Comparison of ENCODE assay signal across 1 cellular context in the genomic region with DNA sequence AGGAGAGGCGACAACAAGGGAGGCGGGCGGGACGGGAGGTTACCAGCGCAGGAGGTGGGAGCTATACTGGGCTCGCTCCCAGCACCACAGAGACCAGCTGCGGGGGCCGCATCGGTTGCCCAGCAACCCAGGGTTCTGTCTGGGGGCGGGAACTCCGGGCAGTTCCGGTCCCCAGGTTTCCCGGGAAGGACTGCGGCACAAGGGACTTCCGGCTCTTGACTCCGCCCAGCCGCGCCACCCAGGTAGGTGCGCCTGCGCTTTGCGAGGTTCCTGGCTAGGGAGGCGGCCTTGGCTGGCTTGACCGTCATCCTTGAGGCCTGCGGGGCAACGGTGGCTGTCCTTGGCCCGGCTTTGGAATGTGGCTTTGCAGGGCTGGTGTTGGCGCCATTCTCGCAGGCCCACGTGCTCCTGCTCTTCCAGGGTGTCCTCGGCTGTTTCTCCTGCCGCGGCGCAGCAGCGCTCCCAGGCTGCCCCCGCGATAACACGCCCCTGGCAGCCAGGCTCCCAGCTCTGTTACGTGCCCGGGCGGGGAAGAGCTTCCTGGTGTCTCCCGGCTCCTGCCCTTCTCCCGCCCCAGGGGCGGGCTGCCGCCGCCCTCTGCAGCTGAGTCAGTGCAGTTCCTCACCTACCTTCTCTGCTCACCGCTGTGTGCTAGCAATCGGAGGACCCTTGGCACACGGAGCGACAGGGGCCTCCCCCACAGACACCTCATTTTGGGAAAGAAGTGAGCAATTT.
TF ChIP-seq lines count a peak whose summit lies in the region.

RSPH3 (minus strand) TSS at position 534 of the 735 bp plus-strand sequence. CDS start 652 bp downstream, outside the sequence.

TF ChIP-seq in H1, 55 proteins besides CTCF, POLR2A, EP300 and RAD21:
- peak; percentile 87 for TF ChIP-seq TEAD4 (IDR thresholded peaks at IDR 0.05; ENCODE audit: low read depth, low read length)
- TF ChIP-seq TCF12 (IDR thresholded peaks at IDR 0.05; ENCODE audit: low read depth, low read length), result no peak
- TF ChIP-seq GTF2F1 (IDR thresholded peaks at IDR 0.05; ENCODE audit: borderline replicate concordance, low read depth, low read length), result 0 out of 2 replicates have a peak, but pooled peaks have one; percentile 11
- TF ChIP-seq PHF8 (conservative IDR thresholded peaks at IDR 0.05; ENCODE audit: low read depth, low read length), result peak; percentile 95
- TF ChIP-seq KDM4A (IDR thresholded peaks at IDR 0.05; ENCODE audit: low read depth, low read length, severe bottlenecking), result peak; percentile 37
- TF ChIP-seq NRF1 (IDR thresholded peaks at IDR 0.05; ENCODE audit: low read depth, low read length), result peak; percentile 81
- TF ChIP-seq SUZ12 (IDR thresholded peaks at IDR 0.05; ENCODE audit: low read length), result no peak
- peak; percentile 92 to 96; a peak in 3 of 4 replicates for TF ChIP-seq SIN3A (conservative IDR thresholded peaks at IDR 0.05 in 1 of 2, IDR thresholded peaks at IDR 0.05 in 1 of 2; ENCODE audit: low read depth in 1 of 2, low read length in 2 of 2)
- 0 out of 2 replicates have a peak, but pooled peaks have one; percentile 11 for TF ChIP-seq CHD1 (IDR thresholded peaks at IDR 0.05; ENCODE audit: low read depth, low read length)
- peak; percentile 80 for TF ChIP-seq TBP (IDR thresholded peaks at IDR 0.05; ENCODE audit: low read depth, low read length)
- TF ChIP-seq RXRA (IDR thresholded peaks at IDR 0.05; ENCODE audit: insufficient read depth, low read depth, low read length), result no peak
- peak; percentile 78 for TF ChIP-seq SP1 (IDR thresholded peaks at IDR 0.05; ENCODE audit: low read depth, low read length)
- peak; percentile 100 for TF ChIP-seq GABPA (IDR thresholded peaks at IDR 0.05; ENCODE audit: borderline replicate concordance, insufficient read depth, low read length)
- TF ChIP-seq RBBP5 (IDR thresholded peaks at IDR 0.05; ENCODE audit: borderline replicate concordance, low read depth, low read length), result peak; percentile 87
- no peak for TF ChIP-seq BRCA1 (IDR thresholded peaks at IDR 0.05; ENCODE audit: low read depth, low read length)
- peak; percentile 88; the same call in 1 of the 2 replicates for TF ChIP-seq EGR1 (IDR thresholded peaks at IDR 0.05; ENCODE audit: borderline replicate concordance, low read depth, low read length)
- no peak for TF ChIP-seq BACH1 (IDR thresholded peaks at IDR 0.05; ENCODE audit: low read length)
- TF ChIP-seq YY1 (IDR thresholded peaks at IDR 0.05; ENCODE audit: low read depth, low read length), result peak; percentile 84
- TF ChIP-seq MAX (IDR thresholded peaks at IDR 0.05), result peak; percentile 99
- TF ChIP-seq SP4 (IDR thresholded peaks at IDR 0.05; ENCODE audit: low read length), result peak; percentile 85
- TF ChIP-seq POU5F1 (IDR thresholded peaks at IDR 0.05; ENCODE audit: low read depth, low read length), result no peak
- TF ChIP-seq JUND (IDR thresholded peaks at IDR 0.05; ENCODE audit: low read length), result no peak
- peak; percentile 62; the same call in 1 of the 2 replicates for TF ChIP-seq CREB1 (IDR thresholded peaks at IDR 0.05)
- peak; percentile 45; the same call in 1 of the 2 replicates for TF ChIP-seq SRF (IDR thresholded peaks at IDR 0.05; ENCODE audit: low read depth, low read length)
- TF ChIP-seq TAF1 (IDR thresholded peaks at IDR 0.05; ENCODE audit: low read depth, low read length), result peak; percentile 87
- TF ChIP-seq ASH2L (IDR thresholded peaks at IDR 0.05; ENCODE audit: low read length), result peak; percentile 96
- TF ChIP-seq POLR2AphosphoS5 (IDR thresholded peaks at IDR 0.05; ENCODE audit: low read depth, low read length), result peak; percentile 96
- TF ChIP-seq, protein P1, sequence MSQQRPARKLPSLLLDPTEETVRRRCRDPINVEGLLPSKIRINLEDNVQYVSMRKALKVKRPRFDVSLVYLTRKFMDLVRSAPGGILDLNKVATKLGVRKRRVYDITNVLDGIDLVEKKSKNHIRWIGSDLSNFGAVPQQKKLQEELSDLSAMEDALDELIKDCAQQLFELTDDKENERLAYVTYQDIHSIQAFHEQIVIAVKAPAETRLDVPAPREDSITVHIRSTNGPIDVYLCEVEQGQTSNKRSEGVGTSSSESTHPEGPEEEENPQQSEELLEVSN (IDR thresholded peaks at IDR 0.05), result peak; percentile 95
- no peak for TF ChIP-seq HDAC6 (IDR thresholded peaks at IDR 0.05; ENCODE audit: low read depth, low read length)
- TF ChIP-seq TAF7 (optimal IDR thresholded peaks at IDR 0.05; ENCODE audit: borderline replicate concordance, low read depth, low read length), result peak; percentile 85
- no peak; the same call in 1 of the 2 replicates for TF ChIP-seq KDM5A (IDR thresholded peaks at IDR 0.05; ENCODE audit: low read length)
- TF ChIP-seq HDAC2 (IDR thresholded peaks at IDR 0.05; ENCODE audit: borderline replicate concordance in 1 of 2, low read depth in 2 of 2, low read length in 2 of 2), result peak in 1 of 2 experiments; percentile 85; a peak in 1 of 4 replicates
TF ChIP-seq in H1: peak in this region for 23.
